ENCODE assay signal across 10 cellular contexts in genomic region chr17:75319818-75320691, GRCh38. TPM values are rescaled to one million over a fixed set of nuclear protein-coding genes. Genes with fewer than 3 reads are reported as not detected.
A peak's percentile ranks its signal among the peaks of the same experiment; 100 is the strongest.
DNase-seq lines count a peak whose midpoint lies in the region; ATAC-seq, FAIRE-seq and TF ChIP-seq lines count a peak whose summit lies in the region.
"Had no signal": no experiment of that assay in that cellular context is flagged by ENCODE, and none has a peak within 500 bp of the region (broad histone marks: within the 10 kb centered on the region; RNA-seq: fewer than 3 reads in every experiment).

No MANE protein-coding gene starts in this region.

- no peak overlapping the region for H3K27ac ChIP-seq in tibial artery
- H3K27ac ChIP-seq in esophagus squamous epithelium, result peak overlapping the region in 1 of 4 donors; percentile 26

- H3K4me3 ChIP-seq in Caco-2 (ENCODE audit: low read depth, low read length) (no peak overlapping the region), cardiac fibroblast (replicated peaks in 1 of 2; ENCODE audit: low read depth in 2 of 2, low read length in 2 of 2) (no peak overlapping the region), tibial artery (no peak overlapping the region), esophagus squamous epithelium (no peak overlapping the region)

- DNase-seq in Caco-2, result no peak
- peak; percentile 49 for DNase-seq in GM19239 (ENCODE audit: insufficient read length, low spot score)
- peak; percentile 32 to 69 for DNase-seq in cardiac fibroblast (ENCODE audit: low read depth in 2 of 2)
- no peak for DNase-seq in SIG-M5 (lab: John Stamatoyannopoulos, UW)
- DNase-seq in tibial artery, result no peak
- no peak for DNase-seq in esophagus squamous epithelium (lab: John Stamatoyannopoulos, UW)
- no peak for DNase-seq in cerebellar nuclear complex (lab: John Stamatoyannopoulos, UW)

- no peak overlapping the region for H3K4me3 Mint-ChIP-seq in Caco-2 (ENCODE audit: unreplicated experiment)
- H3K4me3 Mint-ChIP-seq: neural crest cell had no signal

- TSS peak; percentile 42 for BruUV-seq in Caco-2 (replicated peaks; lab: Mats Ljungman, UMichigan)

- H3K27ac Mint-ChIP-seq in Caco-2 (ENCODE audit: unreplicated experiment), result no peak overlapping the region

- CTCF ChIA-PET in Caco-2 (lab: Charles Lee), result interaction anchor here (0.7 to 1.0 kb wide), 3 partner anchors 31 to 477 kb away, joined by 3 read pairs; partner anchors contain the start of gene SLC25A19

- FAIRE-seq in GM19239 (lab: Jason Lieb, UNC), result peak; percentile 89
- FAIRE-seq: HTR-8/SVneo had no signal

- POLR2A ChIA-PET in Caco-2 (lab: Charles Lee), result interaction anchor here (0.6 kb wide), 1 partner anchor 148 kb away, joined by 3 read pairs; no protein-coding TSS in a partner anchor

- H3K4me1 ChIP-seq in Caco-2, result no peaks in the 10 kb centered on the region
- peaks cover 0 to 5% (median 0%) of the 10 kb centered on the region in 4 donors for H3K4me1 ChIP-seq in tibial artery
- peaks cover 3 to 23% (median 5%) of the 10 kb centered on the region in 3 donors for H3K4me1 ChIP-seq in esophagus squamous epithelium

- peaks cover 76% of the 10 kb centered on the region for H3K36me3 Mint-ChIP-seq in Caco-2 (ENCODE audit: insufficient read depth, unreplicated experiment)

- no peaks in the 10 kb centered on the region for H3K27me3 Mint-ChIP-seq in Caco-2 (ENCODE audit: insufficient read depth, unreplicated experiment)

- TF ChIP-seq CTCF in Caco-2 (IDR thresholded peaks at IDR 0.05; ENCODE audit: insufficient read depth in 1 of 2, low read depth in 1 of 2, low read length in 1 of 2, severe bottlenecking in 1 of 2, unreplicated experiment in 1 of 2) (no peak), cardiac fibroblast (IDR thresholded peaks at IDR 0.05; ENCODE audit: low read depth, low read length) (no peak), tibial artery (IDR thresholded peaks at IDR 0.05) (no peak), esophagus squamous epithelium (IDR thresholded peaks at IDR 0.05) (no peak)

- intact Hi-C loops in Caco-2 (cut with micrococcal nuclease; ENCODE audit: unreplicated experiment) (no loop called here), tibial artery (cut with DNase I; ENCODE audit: low total_unique reads) (loop anchor here (5.0 kb wide), 1 partner anchor 197 kb away; the partner anchor contains the start of genes CASKIN2 and TSEN54), esophagus squamous epithelium (cut with DNase I) (loop anchor here (5.0 to 10.0 kb wide), 2 partner anchors 92 to 185 kb away; no protein-coding TSS in a partner anchor)

- H3K4me1 Mint-ChIP-seq in Caco-2 (ENCODE audit: low read depth, unreplicated experiment), result no peaks in the 10 kb centered on the region
- H3K4me1 Mint-ChIP-seq: neural crest cell had no signal

- WGBS in esophagus squamous epithelium, 2 donors, result 70 to 85% methylated on average over 18 to 21 of the region's 22 CpGs

- H3K27me3 ChIP-seq in Caco-2 (replicated peaks; ENCODE audit: control insufficient read depth, insufficient read depth, low read length) (no peaks in the 10 kb centered on the region), tibial artery (no peaks in the 10 kb centered on the region), esophagus squamous epithelium (no peaks in the 10 kb centered on the region)

- peak; percentile 54 for ATAC-seq in HG03108 (IDR thresholded peaks at IDR 0.05; ENCODE audit: unreplicated experiment)

- H3K9me3 Mint-ChIP-seq in Caco-2 (ENCODE audit: unreplicated experiment), result no peaks in the 10 kb centered on the region
- H3K9me3 Mint-ChIP-seq: neural crest cell had no signal

- peaks cover 3% of the 10 kb centered on the region for H3K36me3 ChIP-seq in Caco-2 (ENCODE audit: control insufficient read depth, insufficient read depth, low read length)
- peaks cover 33 to 59% (median 39%) of the 10 kb centered on the region in 3 donors for H3K36me3 ChIP-seq in tibial artery
- peaks cover 18 to 68% (median 20%) of the 10 kb centered on the region in 3 donors for H3K36me3 ChIP-seq in esophagus squamous epithelium

- peak in 1 of 4 donors; percentile 6 for TF ChIP-seq POLR2A in esophagus squamous epithelium (IDR thresholded peaks at IDR 0.05)

- no peaks in the 10 kb centered on the region for H3K9me3 ChIP-seq in Caco-2
- H3K9me3 ChIP-seq in tibial artery, result no peaks in the 10 kb centered on the region
- no peaks in the 10 kb centered on the region for H3K9me3 ChIP-seq in esophagus squamous epithelium

RNA-seq across cellular contexts. Expression of gene SLC25A19, which starts 30.8 kb away (rescaled TPM):
- total RNA-seq in Caco-2 (2022) (29.8 and 33.6 TPM in 2 replicates), esophagus squamous epithelium (10 to 100 TPM in 2 of 4 donors, 1 to 10 TPM in 2; 9.2 to 15.2 (median 11.2) TPM)

RNA-seq across cellular contexts. Expression of gene MIF4GD, which starts 49.0 kb away (rescaled TPM):
- total RNA-seq in Caco-2 (2022), result 27.0 and 27.3 TPM in 2 replicates
- total RNA-seq in esophagus squamous epithelium, result 10 to 100 TPM; 14.6 to 28.0 (median 21.2) TPM

RNA-seq across cellular contexts. Expression of gene MRPS7, which starts 58.4 kb away (rescaled TPM):
- total RNA-seq in Caco-2 (2022) (123 and 125 TPM in 2 replicates), esophagus squamous epithelium (10 to 100 TPM; 42.2 to 62.6 (median 48.7) TPM)

RNA-seq across cellular contexts. Expression of gene GGA3, which starts 58.6 kb away (rescaled TPM):
- total RNA-seq in Caco-2 (2022) (90.2 and 94.4 TPM in 2 replicates), esophagus squamous epithelium (10 to 100 TPM; 23.9 to 39.2 (median 29.8) TPM)

Comparison
In these comparisons a context has a peak if more than half of its experiments do, and no peak if none do; other contexts are left out.
1. DNase-seq: peak in GM19239 (single experiment) and cardiac fibroblast (2 of 2); none in Caco-2 (0 of 2), SIG-M5 (single experiment), tibial artery (0 of 2), esophagus squamous epithelium (single experiment) and cerebellar nuclear complex (0 of 2).